ENCODE assay signal across 18 cellular contexts in the genomic region with DNA sequence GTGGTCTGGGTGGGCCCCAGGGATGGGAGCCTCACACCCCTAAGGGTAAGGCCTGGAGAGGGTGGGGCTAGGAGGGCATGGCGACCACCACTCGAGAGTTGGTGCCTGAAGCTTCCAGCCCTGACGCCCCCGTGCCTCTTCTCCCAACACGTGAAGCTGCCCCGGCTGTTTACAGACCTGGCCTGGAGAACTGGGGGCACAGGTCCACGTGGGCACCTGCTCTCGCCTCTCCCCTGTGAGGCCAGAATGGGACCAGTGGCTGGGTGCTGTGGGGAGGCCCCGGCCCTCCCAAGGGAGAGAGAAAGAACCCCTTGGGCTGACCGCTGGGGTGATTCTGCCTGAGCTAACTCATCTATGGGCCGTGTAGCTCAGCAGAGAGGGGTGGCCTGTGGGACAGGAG. TPM values are rescaled to one million over a fixed set of nuclear protein-coding genes. Genes with fewer than 3 reads are reported as not detected.
"Had no signal": no experiment of that assay in that cellular context is flagged by ENCODE, and none has a peak within 500 bp of the region (broad histone marks: within the 10 kb centered on the region; RNA-seq: fewer than 3 reads in every experiment).

No MANE protein-coding gene starts in this region.

- H3K9me3 ChIP-seq: ascending aorta, tibial artery had no signal

- H3K27me3 ChIP-seq: ascending aorta, brain microvascular endothelial cell had no signal

- H3K4me1 Mint-ChIP-seq: activated naive CD4-positive, alpha-beta T cell treated with anti-CD3 and anti-CD28 coated beads, Interleukin-2, amount 50 U/mL, for 24 hours; naive B cell had no signal

- H3K27me3 Mint-ChIP-seq: activated CD4-positive, alpha-beta memory T cell treated with anti-CD3 and anti-CD28 coated beads for 36 hours; activated naive CD4-positive, alpha-beta T cell treated with anti-CD3 and anti-CD28 coated beads, Interleukin-2, amount 50 U/mL, for 24 hours; stimulated activated naive CD8-positive, alpha-beta T cell treated with anti-CD3 and anti-CD28 coated beads, Interleukin-15, Interleukin-2, amounts not matched to agents 100 ng/mL and 50 ng/mL, for 24 hours had no signal

- H3K4me1 ChIP-seq: ascending aorta, tibial artery had no signal

- H3K27ac ChIP-seq: ascending aorta, brain microvascular endothelial cell, tibial artery had no signal

- H3K36me3 Mint-ChIP-seq: activated CD4-positive, alpha-beta memory T cell treated with anti-CD3 and anti-CD28 coated beads for 36 hours; activated naive CD4-positive, alpha-beta T cell treated with anti-CD3 and anti-CD28 coated beads, Interleukin-2, amount 50 U/mL, for 24 hours; naive B cell had no signal

- H3K4me3 ChIP-seq: ascending aorta, lung, tibial artery had no signal

- H3K27ac Mint-ChIP-seq: activated CD4-positive, alpha-beta memory T cell treated with anti-CD3 and anti-CD28 coated beads for 36 hours; activated naive CD4-positive, alpha-beta T cell treated with anti-CD3 and anti-CD28 coated beads, Interleukin-2, amount 50 U/mL, for 24 hours; naive B cell; progenitor cell of endocrine pancreas; stimulated activated naive CD8-positive, alpha-beta T cell treated with anti-CD3 and anti-CD28 coated beads, Interleukin-15, Interleukin-2, amounts not matched to agents 100 ng/mL and 50 ng/mL, for 24 hours had no signal

- H3K4me3 Mint-ChIP-seq: activated CD4-positive, alpha-beta memory T cell treated with anti-CD3 and anti-CD28 coated beads for 36 hours; activated naive CD4-positive, alpha-beta T cell treated with anti-CD3 and anti-CD28 coated beads, Interleukin-2, amount 50 U/mL, for 24 hours; naive B cell; neural crest cell; stimulated activated naive CD8-positive, alpha-beta T cell treated with anti-CD3 and anti-CD28 coated beads, Interleukin-15, Interleukin-2, amounts not matched to agents 100 ng/mL and 50 ng/mL, for 24 hours had no signal

- ATAC-seq: left lobe of liver had no signal

- H3K36me3 ChIP-seq: ascending aorta, brain microvascular endothelial cell, tibial artery had no signal

- DNase-seq: activated CD4-positive, alpha-beta memory T cell treated with anti-CD3 and anti-CD28 coated beads for 36 hours; activated CD4-positive, alpha-beta T cell treated with anti-CD3 and anti-CD28 coated beads for 48 hours; activated T-cell treated with anti-CD3 and anti-CD28 coated beads, Interleukin-2, amount 50 U/mL, for 48 hours; brain microvascular endothelial cell; central memory CD4-positive, alpha-beta T cell; foreskin fibroblast; naive B cell; retina; stimulated activated CD4-positive, alpha-beta T cell treated with anti-CD3 and anti-CD28 coated beads, Interleukin-1b, Interleukin-23, amount 100 ng/mL, for 48 hours had no signal

- H3K9me3 Mint-ChIP-seq: activated CD4-positive, alpha-beta memory T cell treated with anti-CD3 and anti-CD28 coated beads for 36 hours; activated naive CD4-positive, alpha-beta T cell treated with anti-CD3 and anti-CD28 coated beads, Interleukin-2, amount 50 U/mL, for 24 hours; naive B cell; neural crest cell; stimulated activated naive CD8-positive, alpha-beta T cell treated with anti-CD3 and anti-CD28 coated beads, Interleukin-15, Interleukin-2, amounts not matched to agents 100 ng/mL and 50 ng/mL, for 24 hours had no signal

RNA-seq across cellular contexts. Expression of a gene that starts 15.5 kb away (rescaled TPM):
- total RNA-seq: ascending aorta, glomerular endothelial cell had no signal
